Comparison of ENCODE assay signal across 16 cellular contexts in genomic region chr18:48609114-48609513, GRCh38.
"Had no signal": no experiment of that assay in that cellular context is flagged by ENCODE, and none has a peak within 500 bp of the region (broad histone marks: within the 10 kb centered on the region; RNA-seq: fewer than 3 reads in every experiment).

No MANE protein-coding gene starts in this region.

- H3K4me3 Mint-ChIP-seq: effector memory CD8-positive, alpha-beta T cell; memory B cell; natural killer cell; type B pancreatic cell had no signal

- H3K36me3 Mint-ChIP-seq: memory B cell, natural killer cell, type B pancreatic cell had no signal

- H3K27me3 Mint-ChIP-seq: effector memory CD8-positive, alpha-beta T cell; memory B cell; progenitor cell of endocrine pancreas; type B pancreatic cell had no signal

- H3K27ac Mint-ChIP-seq: effector memory CD8-positive, alpha-beta T cell; memory B cell; natural killer cell; progenitor cell of endocrine pancreas had no signal

- DNase-seq: cortex of kidney; effector memory CD8-positive, alpha-beta T cell; natural killer cell; right lobe of liver; small intestine; stimulated activated CD4-positive, alpha-beta T cell treated with anti-CD3 and anti-CD28 coated beads, Interleukin-12 subunit alpha, Interleukin-12 subunit beta, amount 100 ng/mL, for 4 hours; stimulated activated CD4-positive, alpha-beta T cell treated with anti-CD3 and anti-CD28 coated beads, Interleukin-1b, Interleukin-23, amount 100 ng/mL, for 48 hours; stimulated activated CD4-positive, alpha-beta T cell treated with anti-CD3 and anti-CD28 coated beads, Interleukin-4, amount 100 ng/mL, for 1 hour; stimulated activated CD8-positive, alpha-beta memory T cell treated with anti-CD3 and anti-CD28 coated beads, Interleukin-4, amount 100 ng/mL, for 48 hours; stimulated activated naive CD4-positive, alpha-beta T cell; stomach; tibial artery had no signal

- ATAC-seq: effector memory CD8-positive, alpha-beta T cell; left lobe of liver; natural killer cell; right lobe of liver had no signal

- H3K4me1 Mint-ChIP-seq: memory B cell, natural killer cell had no signal

- H3K9me3 Mint-ChIP-seq: effector memory CD8-positive, alpha-beta T cell; memory B cell; natural killer cell; type B pancreatic cell had no signal
